1 cellular context compared by ENCODE assay signal in genomic region chr6:158831571-158831970, GRCh38.
TF ChIP-seq lines count a peak whose summit lies in the region.

No MANE protein-coding gene starts in this region.

TF ChIP-seq in H1, 55 proteins besides CTCF, POLR2A, EP300 and RAD21 (continued from another document):
- no peak for TF ChIP-seq RXRA (IDR thresholded peaks at IDR 0.05; ENCODE audit: insufficient read depth, low read depth, low read length)
- no peak for TF ChIP-seq EGR1 (IDR thresholded peaks at IDR 0.05; ENCODE audit: borderline replicate concordance, low read depth, low read length)
- no peak for TF ChIP-seq GTF2F1 (IDR thresholded peaks at IDR 0.05; ENCODE audit: borderline replicate concordance, low read depth, low read length)
- no peak for TF ChIP-seq POLR2AphosphoS5 (IDR thresholded peaks at IDR 0.05; ENCODE audit: low read depth, low read length)
- TF ChIP-seq HDAC2 (IDR thresholded peaks at IDR 0.05; ENCODE audit: borderline replicate concordance in 1 of 2, low read depth in 2 of 2, low read length in 2 of 2): no peak
